15 cellular contexts compared by ENCODE assay signal in genomic region chr6:16450285-16450684, GRCh38.
A peak's percentile ranks its signal among the peaks of the same experiment; 100 is the strongest.
DNase-seq lines count a peak whose midpoint lies in the region; ATAC-seq, FAIRE-seq and TF ChIP-seq lines count a peak whose summit lies in the region.
"Had no signal": no experiment of that assay in that cellular context is flagged by ENCODE, and none has a peak within 500 bp of the region (broad histone marks: within the 10 kb centered on the region; RNA-seq: fewer than 3 reads in every experiment).

No MANE protein-coding gene starts in this region.

- H3K36me3 Mint-ChIP-seq in CD4-positive, alpha-beta T cell (ENCODE audit: low read depth), result peaks cover 4% of the 10 kb centered on the region

- no peak for TF ChIP-seq CTCF in fibroblast of villous mesenchyme (IDR thresholded peaks at IDR 0.05; ENCODE audit: insufficient read depth, low read depth, low read length)
- no peak for TF ChIP-seq CTCF in CD4-positive, alpha-beta T cell (IDR thresholded peaks at IDR 0.05)

- DNase-seq in GM12892 (ENCODE audit: insufficient read length), result no peak
- peak; percentile 19 for DNase-seq in T1000 (lab: John Stamatoyannopoulos, UW)
- peak; percentile 73 for DNase-seq in fibroblast of villous mesenchyme (ENCODE audit: low read depth)
- DNase-seq in substantia nigra (lab: John Stamatoyannopoulos, UW), result no peak
- no peak for DNase-seq in NCI-H2107 (lab: John Stamatoyannopoulos, UW)
- no peak for DNase-seq in DMS 273 (lab: John Stamatoyannopoulos, UW; ENCODE audit: unreplicated experiment)
- no peak for DNase-seq in CD4-positive, alpha-beta T cell
- DNase-seq: activated naive CD4-positive, alpha-beta T cell treated with Interleukin-2 at 50 U/mL for 16 hours; DMS153; NCI-H1417 treated with DMSO at 0.1 percent for 48 hours; NCI-H446 treated with DMSO at 0.1 percent for 48 hours; sigmoid colon; stimulated activated naive CD4-positive, alpha-beta T cell; SW 1271 had no signal

- no peak overlapping the region for H3K4me3 Mint-ChIP-seq in CD4-positive, alpha-beta T cell

- no peaks in the 10 kb centered on the region for H3K9me3 Mint-ChIP-seq in CD4-positive, alpha-beta T cell

- no peak overlapping the region for H3K27ac Mint-ChIP-seq in CD4-positive, alpha-beta T cell

- TF ChIP-seq POLR2A in GM12892 (IDR thresholded peaks at IDR 0.05; ENCODE audit: low read depth, low read length), result no peak

- CTCF ChIA-PET in CD4-positive, alpha-beta T cell (lab: Charles Lee), result no interaction called here

- H3K9me3 ChIP-seq in CD4-positive, alpha-beta T cell (ENCODE audit: control insufficient read depth, low read length), result no peaks in the 10 kb centered on the region
- H3K9me3 ChIP-seq: sigmoid colon had no signal

- H3K27me3 ChIP-seq in CD4-positive, alpha-beta T cell (ENCODE audit: control insufficient read depth, insufficient read depth, low read length), result no peaks in the 10 kb centered on the region
- H3K27me3 ChIP-seq: sigmoid colon had no signal

- peak overlapping the region; percentile 7 for H3K27ac ChIP-seq in substantia nigra (ENCODE audit: low read depth, low read length, poor library complexity, severe bottlenecking)
- no peak overlapping the region for H3K27ac ChIP-seq in CD4-positive, alpha-beta T cell (ENCODE audit: low read depth, low read length)
- H3K27ac ChIP-seq: sigmoid colon had no signal

- intact Hi-C loops in CD4-positive, alpha-beta T cell (cut with DNase I, micrococcal nuclease), result no loop called here

- no peak overlapping the region for H3K4me3 ChIP-seq in fibroblast of villous mesenchyme (ENCODE audit: low read depth, low read length)
- H3K4me3 ChIP-seq: sigmoid colon had no signal

- no peaks in the 10 kb centered on the region for H3K27me3 Mint-ChIP-seq in CD4-positive, alpha-beta T cell

- no peak for ATAC-seq in CD4-positive, alpha-beta T cell (ENCODE audit: poor library complexity)
- ATAC-seq: activated CD4-positive, CD25-positive, alpha-beta regulatory T cell treated with anti-CD3 and anti-CD28 coated beads, Interleukin-2, amount 50 U/mL, for 24 hours had no signal

- FAIRE-seq in GM12892 (lab: Jason Lieb, UNC), result peak; percentile 36

- POLR2A ChIA-PET in CD4-positive, alpha-beta T cell (lab: Charles Lee), result interaction anchor here (0.6 kb wide), 1 partner anchor 126 kb away, joined by 3 read pairs; no protein-coding TSS in a partner anchor

- H3K4me1 Mint-ChIP-seq in CD4-positive, alpha-beta T cell (ENCODE audit: low read depth), result peaks cover 15% of the 10 kb centered on the region

Comparison
In these comparisons a context has a peak if more than half of its experiments do, and no peak if none do; other contexts are left out.
1. DNase-seq: peak in T1000 (single experiment) and fibroblast of villous mesenchyme (single experiment); none in GM12892 (single experiment), substantia nigra (0 of 49), NCI-H2107 (single experiment), DMS 273 (single experiment) and CD4-positive, alpha-beta T cell (0 of 10).